Comparison of ENCODE assay signal across 8 cellular contexts in genomic region chr9:114662081-114662989, GRCh38. TPM values are rescaled to one million over a fixed set of nuclear protein-coding genes. Genes with fewer than 3 reads are reported as not detected.
DNase-seq lines count a peak whose midpoint lies in the region; ATAC-seq and FAIRE-seq lines count a peak whose summit lies in the region.

No MANE protein-coding gene starts in this region.

- H3K36me3 ChIP-seq in SJCRH30 (no peaks in the 10 kb centered on the region), small intestine (ENCODE audit: control insufficient read depth in 2 of 2, insufficient read depth in 2 of 2, low read length in 2 of 2) (no peaks in the 10 kb centered on the region)

- H3K36me3 Mint-ChIP-seq in activated naive CD4-positive, alpha-beta T cell treated with anti-CD3 and anti-CD28 coated beads, Interleukin-2, amount 10 ng/mL, durations not matched to agents 7 days and 5 days: no peaks in the 10 kb centered on the region

- ATAC-seq in GM18508 (IDR thresholded peaks at IDR 0.05; ENCODE audit: insufficient read depth, unreplicated experiment) (peak; percentile 26), HG03342 (IDR thresholded peaks at IDR 0.05; ENCODE audit: unreplicated experiment) (peak; percentile 67), left cardiac atrium (peak; percentile 72 to 80)

- no peak for FAIRE-seq in small intestine (lab: Jason Lieb, UNC)

- H3K9me3 Mint-ChIP-seq in activated naive CD4-positive, alpha-beta T cell treated with anti-CD3 and anti-CD28 coated beads, Interleukin-2, amount 10 ng/mL, durations not matched to agents 7 days and 5 days: no peaks in the 10 kb centered on the region

- no peaks in the 10 kb centered on the region for H3K9me3 ChIP-seq in SJCRH30 (replicated peaks)
- no peaks in the 10 kb centered on the region for H3K9me3 ChIP-seq in small intestine (ENCODE audit: control insufficient read depth, low read depth)

- no peaks in the 10 kb centered on the region for H3K4me1 ChIP-seq in SJCRH30
- H3K4me1 ChIP-seq in small intestine (ENCODE audit: control insufficient read depth in 2 of 2, insufficient read depth in 1 of 2, low read depth in 1 of 2, low read length in 1 of 2): no peaks in the 10 kb centered on the region

- intact Hi-C loops in left cardiac atrium (cut with DNase I) (loop anchor here in 1 of 2 donors (5.0 to 10.0 kb wide), 3 partner anchors 245 to 862 kb away; no protein-coding TSS in a partner anchor), posterior vena cava (cut with DNase I) (loop anchor here in 1 of 2 donors (10.0 kb wide), 1 partner anchor 252 kb away; no protein-coding TSS in a partner anchor)

- DNase-seq in AG08396 (ENCODE audit: low spot score) (peak; percentile 76), SJCRH30 (peak; percentile 60 to 79), left cardiac atrium (peak; percentile 37), small intestine (peak; percentile 46), posterior vena cava (ENCODE audit: low spot score) (no peak)
- peak; percentile 77 for DNase-seq in activated naive CD4-positive, alpha-beta T cell treated with anti-CD3 and anti-CD28 coated beads, Interleukin-2, amount 10 ng/mL, durations not matched to agents 7 days and 5 days

- WGBS in small intestine, 3 donors: 24 to 42% (median 34%) methylated on average over 10 of the region's 10 CpGs

- peaks cover 4% of the 10 kb centered on the region for H3K4me1 Mint-ChIP-seq in activated naive CD4-positive, alpha-beta T cell treated with anti-CD3 and anti-CD28 coated beads, Interleukin-2, amount 10 ng/mL, durations not matched to agents 7 days and 5 days

- H3K27ac ChIP-seq in SJCRH30 (no peak overlapping the region), small intestine (ENCODE audit: low read depth in 1 of 2, low read length in 1 of 2) (no peak overlapping the region)

- no peak overlapping the region for H3K4me3 Mint-ChIP-seq in activated naive CD4-positive, alpha-beta T cell treated with anti-CD3 and anti-CD28 coated beads, Interleukin-2, amount 10 ng/mL, durations not matched to agents 7 days and 5 days

- peaks cover 30% of the 10 kb centered on the region for H3K27me3 Mint-ChIP-seq in activated naive CD4-positive, alpha-beta T cell treated with anti-CD3 and anti-CD28 coated beads, Interleukin-2, amount 10 ng/mL, durations not matched to agents 7 days and 5 days

- H3K4me3 ChIP-seq in SJCRH30 (no peak overlapping the region), small intestine (ENCODE audit: low read depth in 1 of 2, low read length in 2 of 2) (no peak overlapping the region)

- no peak overlapping the region for H3K27ac Mint-ChIP-seq in activated naive CD4-positive, alpha-beta T cell treated with anti-CD3 and anti-CD28 coated beads, Interleukin-2, amount 10 ng/mL, durations not matched to agents 7 days and 5 days

- H3K27me3 ChIP-seq in SJCRH30 (no peaks in the 10 kb centered on the region), small intestine (ENCODE audit: control insufficient read depth in 2 of 2, insufficient read depth in 2 of 2, low read length in 2 of 2) (no peaks in the 10 kb centered on the region)

- CTCF ChIA-PET in activated naive CD4-positive, alpha-beta T cell treated with anti-CD3 and anti-CD28 coated beads, Interleukin-2, amount 10 ng/mL, durations not matched to agents 7 days and 5 days (lab: Charles Lee): interaction anchor here (0.6 to 6.2 kb wide), 22 partner anchors 9 to 863 kb away, joined by 3 to 43 read pairs (median 3); partner anchors contain the start of gene TEX48

RNA-seq across cellular contexts. Expression of gene TEX53, which starts 4.7 kb away (rescaled TPM):
- not detected in 2 replicates for total RNA-seq in SJCRH30 (2014; rRNA removed; shearing (Covaris generic))
- total RNA-seq in left cardiac atrium (not detected), posterior vena cava (not detected)
- not detected for polyA plus RNA-seq in small intestine

RNA-seq across cellular contexts. Expression of gene TEX48, which starts 19.7 kb away (rescaled TPM):
- not detected in 2 replicates for total RNA-seq in SJCRH30 (2014; rRNA removed; shearing (Covaris generic))
- total RNA-seq in left cardiac atrium (not detected), posterior vena cava (not detected)
- not detected for polyA plus RNA-seq in small intestine

RNA-seq across cellular contexts. Expression of gene TMEM268, which starts 51.2 kb away (rescaled TPM):
- total RNA-seq in SJCRH30 (2014; rRNA removed; shearing (Covaris generic)): 9.8 and 10.2 TPM in 2 replicates
- total RNA-seq in left cardiac atrium: 1 to 10 TPM; 5.6 to 6.6 TPM
- 1 to 10 TPM; 1.4 to 5.4 (median 1.6) TPM for polyA plus RNA-seq in small intestine
- total RNA-seq in posterior vena cava: 10 to 100 TPM; 10.5 to 11.2 TPM

Comparison
In these comparisons a context has a peak if more than half of its experiments do, and no peak if none do; other contexts are left out.
1. ATAC-seq: peak in every context shown above with its lines; median percentile 76 in left cardiac atrium; 67 in HG03342; 26 in GM18508.